ENCODE assay signal across 7 cellular contexts in the genomic region with DNA sequence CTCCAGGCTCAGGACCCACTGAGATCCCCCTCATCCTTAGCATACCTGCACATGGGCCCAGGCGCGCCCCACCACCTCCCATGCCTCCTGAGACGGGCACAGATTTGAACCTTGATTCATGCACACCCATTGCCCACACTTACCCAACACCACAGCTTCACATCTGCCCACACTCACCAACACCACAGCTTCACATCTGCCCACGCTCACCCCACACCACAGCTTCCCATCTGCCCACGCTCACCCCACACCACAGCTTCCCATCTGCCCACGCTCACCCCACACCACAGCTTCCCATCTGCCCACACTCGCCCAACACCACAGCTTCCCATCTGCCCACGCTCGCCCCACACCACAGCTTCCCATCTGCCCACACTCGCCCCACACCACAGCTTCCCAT. TPM values are rescaled to one million over a fixed set of nuclear protein-coding genes. Genes with fewer than 3 reads are reported as not detected.
DNase-seq lines count a peak whose midpoint lies in the region; ATAC-seq, FAIRE-seq and TF ChIP-seq lines count a peak whose summit lies in the region.
"Not testable (repeated sequence)": the region's sequence is repeated elsewhere in the genome, so short reads cannot be mapped to it uniquely, and the experiment has no call there.
"Had no signal": no experiment of that assay in that cellular context is flagged by ENCODE, and none has a peak within 500 bp of the region (broad histone marks: within the 10 kb centered on the region; RNA-seq: fewer than 3 reads in every experiment).

No MANE protein-coding gene starts in this region.

- not testable (repeated sequence) for H3K4me1 Mint-ChIP-seq in activated T-cell treated with anti-CD3 and anti-CD28 coated beads, Interleukin-2, amount 50 U/mL, for 72 hours (ENCODE audit: low read depth)
- peaks cover 23% of the 10 kb centered on the region for H3K4me1 Mint-ChIP-seq in central memory CD8-positive, alpha-beta T cell

- not testable (repeated sequence) for H3K9me3 ChIP-seq in HEK293 (ENCODE audit: control insufficient read depth, insufficient read depth, low read depth, low read length); HepG2 (ENCODE audit: low read length); neutrophil

- peak overlapping the region; percentile 12 for H3K27ac Mint-ChIP-seq in activated T-cell treated with anti-CD3 and anti-CD28 coated beads, Interleukin-2, amount 50 U/mL, for 72 hours
- H3K27ac Mint-ChIP-seq in central memory CD8-positive, alpha-beta T cell (ENCODE audit: low read depth): peak overlapping the region; percentile 44

- not testable (repeated sequence) for H3K27ac ChIP-seq in HEK293 (ENCODE audit: extremely low read depth, low read depth, low read length); HepG2 (ENCODE audit: extremely low read length, insufficient read depth, low read length)
- peak overlapping the region; percentile 41 for H3K27ac ChIP-seq in neutrophil

- not testable (repeated sequence) for ATAC-seq in activated T-cell treated with anti-CD3 and anti-CD28 coated beads, Interleukin-2, amount 50 U/mL, for 72 hours (replicated peaks in 1 of 2); central memory CD8-positive, alpha-beta T cell (replicated peaks; ENCODE audit: extremely low read depth, poor library complexity, severe bottlenecking); HepG2

- H3K79me2 ChIP-seq in HepG2 (ENCODE audit: insufficient read depth, low read length): not testable (repeated sequence)

- not testable (repeated sequence) for H3K9ac ChIP-seq in HepG2 (ENCODE audit: insufficient read depth, low read depth, low read length)

- H3K36me3 Mint-ChIP-seq in activated T-cell treated with anti-CD3 and anti-CD28 coated beads, Interleukin-2, amount 50 U/mL, for 72 hours (ENCODE audit: insufficient read depth in 2 of 2): not testable (repeated sequence)
- H3K36me3 Mint-ChIP-seq in central memory CD8-positive, alpha-beta T cell (ENCODE audit: insufficient read depth): peaks cover 21% of the 10 kb centered on the region

- H3K4me3 ChIP-seq in HEK293 (ENCODE audit: low read depth, low read length); HepG2 (replicated peaks in 1 of 3; ENCODE audit: insufficient read depth in 1 of 3, low read depth in 2 of 3, low read length in 3 of 3); neutrophil (ENCODE audit: low read depth in 1 of 2, low read length in 1 of 2): not testable (repeated sequence)

- not testable (repeated sequence) for TF ChIP-seq POLR2A in HepG2 (IDR thresholded peaks at IDR 0.05; ENCODE audit: insufficient read depth in 1 of 2, low read depth in 2 of 2, low read length in 2 of 2)

- not testable (repeated sequence) for FAIRE-seq in HepG2 (lab: Jason Lieb, UNC)

- H3K36me3 ChIP-seq in HEK293 (ENCODE audit: control insufficient read depth in 2 of 2, insufficient read depth in 1 of 2, low read length in 2 of 2); HepG2 (replicated peaks in 1 of 2; ENCODE audit: control insufficient read depth in 1 of 2, insufficient read depth in 2 of 2, low read length in 2 of 2); neutrophil: not testable (repeated sequence)

- not testable (repeated sequence) for DNase-seq in activated T-cell treated with anti-CD3 and anti-CD28 coated beads, Interleukin-2, amount 50 U/mL, for 72 hours; central memory CD8-positive, alpha-beta T cell (ENCODE audit: low spot score in 2 of 2); HepG2 (ENCODE audit: low spot score)

- in situ Hi-C loops in HepG2 (cut with HindIII; ENCODE audit: extremely low pct_ligation_motif_present, low pct_unique_long_range_greater_than_20kb): not testable (repeated sequence)

- H3K4me2 ChIP-seq in HepG2 (ENCODE audit: low read depth, low read length): 0 out of 2 replicates have a peak overlapping the region, but pooled peaks have one; percentile 36

- H3K27me3 Mint-ChIP-seq in activated T-cell treated with anti-CD3 and anti-CD28 coated beads, Interleukin-2, amount 50 U/mL, for 72 hours (ENCODE audit: low read depth): peaks cover 32% of the 10 kb centered on the region
- peaks cover 22% of the 10 kb centered on the region for H3K27me3 Mint-ChIP-seq in central memory CD8-positive, alpha-beta T cell

- TF ChIP-seq CTCF in HEK293 (tag by site-specific recombination; IDR thresholded peaks at IDR 0.05); HepG2 (CRISPR knock-in tag; IDR thresholded peaks at IDR 0.05); neutrophil (IDR thresholded peaks at IDR 0.05): not testable (repeated sequence)

- H3K9me3 Mint-ChIP-seq in activated T-cell treated with anti-CD3 and anti-CD28 coated beads, Interleukin-2, amount 50 U/mL, for 72 hours; central memory CD8-positive, alpha-beta T cell: not testable (repeated sequence)

- intact Hi-C loops in HepG2 (cut with micrococcal nuclease; ENCODE audit: unreplicated experiment): not testable (repeated sequence)

- not testable (repeated sequence) for TF ChIP-seq RAD21 in HepG2 (CRISPR knock-in tag; IDR thresholded peaks at IDR 0.05)

- not testable (repeated sequence) for H3K4me1 ChIP-seq in HEK293 (ENCODE audit: control insufficient read depth, insufficient read depth, low read length); HepG2 (ENCODE audit: insufficient read depth, low read length); neutrophil (ENCODE audit: control insufficient read depth in 1 of 2, insufficient read depth in 1 of 2, low read depth in 1 of 2, low read length in 1 of 2)

- not testable (repeated sequence) for BruUV-seq in HepG2 (replicated peaks; lab: Mats Ljungman, UMichigan)

- peaks cover 14 to 55% of the 10 kb centered on the region in 2 experiments for H3K27me3 ChIP-seq in HepG2 (ENCODE audit: control insufficient read depth in 1 of 2, insufficient read depth in 2 of 2, low read length in 2 of 2)
- peaks cover 33% of the 10 kb centered on the region for H3K27me3 ChIP-seq in neutrophil

- CTCF ChIA-PET in HEK293 (lab: Yijun Ruan, JAX): interaction anchor here (0.6 to 1.1 kb wide), 5 partner anchors 32 to 266 kb away, joined by 3 to 4 read pairs (median 3); no protein-coding TSS in a partner anchor
- CTCF ChIA-PET in HepG2 (lab: Yijun Ruan, JAX; ENCODE audit: low intra/inter-chr PET ratio, low total read pairs): not testable (repeated sequence)

- POLR2A ChIA-PET in HEK293 (lab: Yijun Ruan, JAX); HepG2 (lab: Yijun Ruan, JAX): not testable (repeated sequence)

- not testable (repeated sequence) for H3K4me3 Mint-ChIP-seq in activated T-cell treated with anti-CD3 and anti-CD28 coated beads, Interleukin-2, amount 50 U/mL, for 72 hours; central memory CD8-positive, alpha-beta T cell

- not testable (repeated sequence) for H2AFZ ChIP-seq in HepG2 (ENCODE audit: low read length)

- 36% methylated on average over 6 of the region's 10 CpGs for WGBS in HepG2 (ENCODE audit: low lambda C conversion rate)

- TF ChIP-seq EP300 in HepG2 (IDR thresholded peaks at IDR 0.05; ENCODE audit: low read depth in 2 of 2, low read length in 2 of 2); HepG2 (CRISPR knock-in tag; IDR thresholded peaks at IDR 0.05; ENCODE audit: borderline replicate concordance): not testable (repeated sequence)

- not testable (repeated sequence) for H4K20me1 ChIP-seq in HepG2 (ENCODE audit: insufficient read depth, low read length)

TF ChIP-seq in HEK293, 187 proteins besides CTCF, POLR2A, EP300 and RAD21:
- peak; percentile 89 for TF ChIP-seq ZFHX2 (tag by site-specific recombination; conservative IDR thresholded peaks at IDR 0.05)
- peak; percentile 89 for TF ChIP-seq EGR2 (tag by site-specific recombination; IDR thresholded peaks at IDR 0.05; ENCODE audit: low read depth)

TF ChIP-seq in HepG2, 621 proteins besides CTCF, POLR2A, EP300 and RAD21:
- TF ChIP-seq SOX6 (IDR thresholded peaks at IDR 0.05): not testable (repeated sequence)
- TF ChIP-seq SOX6 (CRISPR knock-in tag; IDR thresholded peaks at IDR 0.05): 0 out of 2 replicates have a peak, but pooled peaks have one; percentile 0
TF ChIP-seq in HepG2: peak in this region for 1; not testable (repeated sequence) for 620.

RNA-seq across cellular contexts. Expression of a gene that starts 28.5 kb away (rescaled TPM):
- total RNA-seq in activated T-cell treated with anti-CD3 and anti-CD28 coated beads, Interleukin-2, amount 50 U/mL, for 72 hours: under 1 TPM; 0.46 to 0.81 TPM
- not detected in 2 replicates for total RNA-seq in HepG2 (2016; rRNA removed; fragmentation: Illumina TruSeq; extraction: Trizol)
- not detected in 2 replicates for total RNA-seq in HepG2 (2016; cell fraction: cytosol; rRNA removed; fragmentation: Illumina TruSeq; extraction: Trizol; ENCODE audit: low read depth)
- total RNA-seq in HepG2 (2016; cell fraction: insoluble cytoplasmic fraction; rRNA removed; fragmentation: Illumina TruSeq; extraction: Trizol): not detected in 2 replicates
- total RNA-seq in HepG2 (2016; cell fraction: membrane; rRNA removed; fragmentation: Illumina TruSeq; extraction: Trizol): not detected in 2 replicates
- total RNA-seq in HepG2 (2016; cell fraction: nucleus; rRNA removed; fragmentation: Illumina TruSeq; extraction: Trizol): not detected in 2 replicates
- polyA plus RNA-seq in HepG2 (2011; rRNA removed): 0.13 TPM in 1 of 2 replicates, not detected in the other
- polyA plus RNA-seq in HepG2 (2011; cell fraction: cytosol; rRNA removed): not detected in 2 replicates
- polyA plus RNA-seq in HepG2 (2011; cell fraction: nucleus; rRNA removed): 0.28 and 0.32 TPM in 2 replicates
- polyA plus RNA-seq in HepG2 (2012): not detected in 2 replicates
- polyA plus RNA-seq in HepG2 (2016; cell fraction: cytosol; fragmentation: Illumina TruSeq; extraction: Trizol; ENCODE audit: low read depth): not detected in 2 replicates
- polyA plus RNA-seq in HepG2 (2016; cell fraction: insoluble cytoplasmic fraction; fragmentation: Illumina TruSeq; extraction: Trizol; ENCODE audit: low read depth): not detected in 2 replicates
- not detected in 2 replicates for polyA plus RNA-seq in HepG2 (2016; cell fraction: membrane; fragmentation: Illumina TruSeq; extraction: Trizol; ENCODE audit: low read depth)
- polyA plus RNA-seq in HepG2 (2016; cell fraction: nucleus; fragmentation: Illumina TruSeq; extraction: Trizol; ENCODE audit: insufficient read depth, low read depth): not detected in 2 replicates
- polyA minus RNA-seq in HepG2 (2011; rRNA and poly(A)+ RNA removed; ENCODE audit: low replicate concordance): not detected in 2 replicates
- polyA minus RNA-seq in HepG2 (2011; cell fraction: cytosol; rRNA and poly(A)+ RNA removed): not detected in 2 replicates
- not detected in 2 replicates for polyA minus RNA-seq in HepG2 (2011; cell fraction: nucleus; rRNA and poly(A)+ RNA removed)
- total RNA-seq: CD8-positive, alpha-beta T cell had no signal
- polyA plus RNA-seq: AG04450 had no signal
